In genomic region chr2:212957184-212957583, GRCh38 we compare ENCODE assay signal across 19 cellular contexts.
DNase-seq lines count a peak whose midpoint lies in the region; ATAC-seq, FAIRE-seq and TF ChIP-seq lines count a peak whose summit lies in the region.
"Had no signal": no experiment of that assay in that cellular context is flagged by ENCODE, and none has a peak within 500 bp of the region (broad histone marks: within the 10 kb centered on the region; RNA-seq: fewer than 3 reads in every experiment).

No MANE protein-coding gene starts in this region.

- peak overlapping the region; percentile 59 to 73 (median 65) for H3K4me3 Mint-ChIP-seq in CD4-positive, CD25-positive, alpha-beta regulatory T cell
- H3K4me3 Mint-ChIP-seq in activated naive CD8-positive, alpha-beta T cell treated with anti-CD3 and anti-CD28 coated beads, Interleukin-2, amount 10 ng/mL, durations not matched to agents 7 days and 5 days = peak overlapping the region; percentile 59
- H3K4me3 Mint-ChIP-seq in naive thymus-derived CD4-positive, alpha-beta T cell = peak overlapping the region in 7 of 10 donors; percentile 37 to 78 (median 59)
- H3K4me3 Mint-ChIP-seq: activated naive CD4-positive, alpha-beta T cell treated with anti-CD3 and anti-CD28 coated beads for 36 hours; B cell had no signal

- no peak for TF ChIP-seq CTCF in HL-60 (IDR thresholded peaks at IDR 0.05; ENCODE audit: insufficient read depth, low read length)

- peaks cover 27% of the 10 kb centered on the region for H3K36me3 ChIP-seq in CD4-positive, CD25-positive, alpha-beta regulatory T cell (ENCODE audit: control insufficient read depth, insufficient read depth, low read length)
- no peaks in the 10 kb centered on the region for H3K36me3 ChIP-seq in naive thymus-derived CD4-positive, alpha-beta T cell (ENCODE audit: control insufficient read depth in 2 of 3, insufficient read depth in 3 of 3, low read length in 3 of 3)

- H3K36me3 Mint-ChIP-seq in CD4-positive, CD25-positive, alpha-beta regulatory T cell = peaks cover 38% of the 10 kb centered on the region
- peaks cover 19% of the 10 kb centered on the region for H3K36me3 Mint-ChIP-seq in activated naive CD8-positive, alpha-beta T cell treated with anti-CD3 and anti-CD28 coated beads, Interleukin-2, amount 10 ng/mL, durations not matched to agents 7 days and 5 days
- H3K36me3 Mint-ChIP-seq in naive thymus-derived CD4-positive, alpha-beta T cell = peaks cover 0 to 2% (median 0%) of the 10 kb centered on the region in 5 donors

- H3K27me3 ChIP-seq in CD4-positive, CD25-positive, alpha-beta regulatory T cell (ENCODE audit: control insufficient read depth, insufficient read depth, low read length) = no peaks in the 10 kb centered on the region
- no peaks in the 10 kb centered on the region for H3K27me3 ChIP-seq in HL-60 (ENCODE audit: insufficient read depth, poor library complexity, severe bottlenecking)
- H3K27me3 ChIP-seq in naive thymus-derived CD4-positive, alpha-beta T cell (ENCODE audit: control insufficient read depth in 2 of 2, insufficient read depth in 2 of 2, low read length in 2 of 2) = no peaks in the 10 kb centered on the region

- H3K27me3 Mint-ChIP-seq in CD4-positive, CD25-positive, alpha-beta regulatory T cell = no peaks in the 10 kb centered on the region
- H3K27me3 Mint-ChIP-seq in activated naive CD8-positive, alpha-beta T cell treated with anti-CD3 and anti-CD28 coated beads, Interleukin-2, amount 10 ng/mL, durations not matched to agents 7 days and 5 days = no peaks in the 10 kb centered on the region
- H3K27me3 Mint-ChIP-seq in naive thymus-derived CD4-positive, alpha-beta T cell = peaks cover 0 to 6% (median 0%) of the 10 kb centered on the region in 5 donors
- H3K27me3 Mint-ChIP-seq: B cell had no signal

- intact Hi-C loops in naive thymus-derived CD4-positive, alpha-beta T cell (cut with micrococcal nuclease) = no loop called here

- CTCF ChIA-PET in naive thymus-derived CD4-positive, alpha-beta T cell (lab: Charles Lee) = no interaction called here

- peaks cover 56 to 77% (median 64%) of the 10 kb centered on the region in 4 donors for H3K4me1 Mint-ChIP-seq in CD4-positive, CD25-positive, alpha-beta regulatory T cell
- peaks cover 44% of the 10 kb centered on the region for H3K4me1 Mint-ChIP-seq in activated naive CD8-positive, alpha-beta T cell treated with anti-CD3 and anti-CD28 coated beads, Interleukin-2, amount 10 ng/mL, durations not matched to agents 7 days and 5 days
- H3K4me1 Mint-ChIP-seq in naive thymus-derived CD4-positive, alpha-beta T cell = peaks cover 6 to 52% (median 28%) of the 10 kb centered on the region in 7 donors

- no peak for ATAC-seq in CD4-positive, CD25-positive, alpha-beta regulatory T cell (ENCODE audit: low read depth in 2 of 2)
- no peak for ATAC-seq in activated naive CD8-positive, alpha-beta T cell treated with anti-CD3 and anti-CD28 coated beads, Interleukin-2, amount 10 ng/mL, durations not matched to agents 7 days and 5 days (ENCODE audit: low read depth)
- ATAC-seq in naive thymus-derived CD4-positive, alpha-beta T cell = no peak

- no peak for FAIRE-seq in GM12892 (lab: Jason Lieb, UNC)
- FAIRE-seq: bronchial epithelial cell had no signal

- POLR2A ChIA-PET in activated naive CD8-positive, alpha-beta T cell treated with anti-CD3 and anti-CD28 coated beads, Interleukin-2, amount 10 ng/mL, durations not matched to agents 7 days and 5 days (lab: Charles Lee) = interaction anchor here (0.5 kb wide), 1 partner anchor 167 kb away, joined by 7 read pairs; no protein-coding TSS in a partner anchor
- POLR2A ChIA-PET in naive thymus-derived CD4-positive, alpha-beta T cell (lab: Charles Lee) = interaction anchor here (1.3 kb wide), 1 partner anchor 10 kb away, joined by 3 read pairs; no protein-coding TSS in a partner anchor

- peak overlapping the region; percentile 8 to 78 (median 65) for H3K27ac Mint-ChIP-seq in CD4-positive, CD25-positive, alpha-beta regulatory T cell
- peak overlapping the region; percentile 17 for H3K27ac Mint-ChIP-seq in activated naive CD8-positive, alpha-beta T cell treated with anti-CD3 and anti-CD28 coated beads, Interleukin-2, amount 10 ng/mL, durations not matched to agents 7 days and 5 days
- H3K27ac Mint-ChIP-seq in naive thymus-derived CD4-positive, alpha-beta T cell = no peak overlapping the region
- H3K27ac Mint-ChIP-seq: activated naive CD4-positive, alpha-beta T cell treated with anti-CD3 and anti-CD28 coated beads for 36 hours; B cell had no signal

- H3K4me3 ChIP-seq in CD4-positive, CD25-positive, alpha-beta regulatory T cell (ENCODE audit: low read depth, low read length) = peak overlapping the region; percentile 67
- no peak overlapping the region for H3K4me3 ChIP-seq in HL-60 (replicated peaks; ENCODE audit: insufficient read depth, low read length)
- no peak overlapping the region for H3K4me3 ChIP-seq in naive thymus-derived CD4-positive, alpha-beta T cell (ENCODE audit: low read length)

- H3K27ac ChIP-seq in CD4-positive, CD25-positive, alpha-beta regulatory T cell (ENCODE audit: insufficient read depth, low read length, poor library complexity, severe bottlenecking) = peak overlapping the region; percentile 71
- H3K27ac ChIP-seq in HL-60 (replicated peaks) = peak overlapping the region; percentile 72
- no peak overlapping the region for H3K27ac ChIP-seq in naive thymus-derived CD4-positive, alpha-beta T cell (ENCODE audit: low read depth, low read length)

- no peaks in the 10 kb centered on the region for H3K9me3 ChIP-seq in CD4-positive, CD25-positive, alpha-beta regulatory T cell (ENCODE audit: control insufficient read depth in 2 of 2, low read length in 2 of 2)
- no peaks in the 10 kb centered on the region for H3K9me3 ChIP-seq in naive thymus-derived CD4-positive, alpha-beta T cell (ENCODE audit: control insufficient read depth in 2 of 3, low read length in 3 of 3)

- DNase-seq in CD4-positive, CD25-positive, alpha-beta regulatory T cell = peak in 1 of 3 donors; percentile 23
- DNase-seq in HL-60 (ENCODE audit: low read depth in 1 of 2, low spot score in 1 of 2) = no peak
- no peak for DNase-seq in activated naive CD8-positive, alpha-beta T cell treated with anti-CD3 and anti-CD28 coated beads, Interleukin-2, amount 10 ng/mL, durations not matched to agents 7 days and 5 days
- DNase-seq in naive thymus-derived CD4-positive, alpha-beta T cell = no peak
- DNase-seq in NCI-H2029 treated with DMSO at 0.1 percent for 48 hours (lab: John Stamatoyannopoulos, UW) = no peak
- DNase-seq in cerebellar nuclear complex (lab: John Stamatoyannopoulos, UW) = no peak
- DNase-seq in T-helper 1 cell = no peak
- DNase-seq in GM12892 (ENCODE audit: insufficient read length) = no peak
- DNase-seq: activated CD8-positive, alpha-beta memory T cell treated with anti-CD3 and anti-CD28 coated beads for 24 hours; activated naive CD4-positive, alpha-beta T cell treated with anti-CD3 and anti-CD28 coated beads for 36 hours; DMS153; hypothalamus; Kasumi-1; left cardiac atrium; NCI-H446 treated with DMSO at 0.1 percent for 48 hours; SHP77 treated with DMSO at 0.1 percent for 48 hours; T-helper 9 cell had no signal

- H3K4me1 ChIP-seq in CD4-positive, CD25-positive, alpha-beta regulatory T cell (ENCODE audit: control insufficient read depth, insufficient read depth, low read length, poor library complexity, severe bottlenecking) = peaks cover 47% of the 10 kb centered on the region
- H3K4me1 ChIP-seq in naive thymus-derived CD4-positive, alpha-beta T cell (ENCODE audit: control insufficient read depth in 2 of 2, insufficient read depth in 2 of 2, low read length in 2 of 2) = peaks cover 3 to 8% of the 10 kb centered on the region in 2 donors

- TF ChIP-seq POLR2A in GM12892 (IDR thresholded peaks at IDR 0.05; ENCODE audit: low read depth, low read length) = no peak

- H3K9me3 Mint-ChIP-seq in CD4-positive, CD25-positive, alpha-beta regulatory T cell = peaks cover 0 to 7% (median 0%) of the 10 kb centered on the region in 7 donors
- H3K9me3 Mint-ChIP-seq in activated naive CD8-positive, alpha-beta T cell treated with anti-CD3 and anti-CD28 coated beads, Interleukin-2, amount 10 ng/mL, durations not matched to agents 7 days and 5 days = peaks cover 8% of the 10 kb centered on the region
- peaks cover 0 to 6% (median 0%) of the 10 kb centered on the region in 11 donors for H3K9me3 Mint-ChIP-seq in naive thymus-derived CD4-positive, alpha-beta T cell
- H3K9me3 Mint-ChIP-seq: activated naive CD4-positive, alpha-beta T cell treated with anti-CD3 and anti-CD28 coated beads for 36 hours had no signal

Comparison
In these comparisons a context has a peak if more than half of its experiments do, and no peak if none do; other contexts are left out.
1. H3K27ac Mint-ChIP-seq: peak in CD4-positive, CD25-positive, alpha-beta regulatory T cell (3 of 3) and activated naive CD8-positive, alpha-beta T cell treated with anti-CD3 and anti-CD28 coated beads, Interleukin-2, amount 10 ng/mL, durations not matched to agents 7 days and 5 days (single experiment); none in naive thymus-derived CD4-positive, alpha-beta T cell (0 of 9).
2. Peak in every context shown above with its lines, with median percentiles within 50 percentile points of each other: H3K4me3 Mint-ChIP-seq.